ENCODE assay signal across 22 cellular contexts in the genomic region with DNA sequence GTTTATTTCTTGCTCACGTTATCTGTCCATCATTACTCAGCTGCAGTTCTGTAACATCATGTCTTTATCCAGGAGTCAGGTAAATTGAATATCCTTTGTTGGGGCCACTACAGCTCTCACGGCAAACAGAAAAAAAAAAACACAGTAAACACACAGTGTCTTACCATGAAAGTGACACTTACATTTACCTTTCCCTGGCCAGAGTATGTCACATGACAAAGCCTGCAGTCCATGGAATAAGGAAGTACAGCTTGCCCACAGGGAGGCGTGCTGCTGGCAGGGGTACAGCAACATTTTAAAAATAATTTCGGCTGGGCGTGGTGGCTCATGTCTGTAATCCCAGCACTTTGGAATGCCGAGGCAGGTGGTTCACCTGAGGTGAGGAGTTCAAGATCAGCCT.
DNase-seq lines count a peak whose midpoint lies in the region; ATAC-seq, FAIRE-seq and TF ChIP-seq lines count a peak whose summit lies in the region.
"Had no signal": no experiment of that assay in that cellular context is flagged by ENCODE, and none has a peak within 500 bp of the region (broad histone marks: within the 10 kb centered on the region; RNA-seq: fewer than 3 reads in every experiment).

No MANE protein-coding gene starts in this region.

- FAIRE-seq in H1 (lab: Jason Lieb, UNC) = no peak
- FAIRE-seq: GM18507 had no signal

- no peak overlapping the region for H2BK5ac ChIP-seq in H1 (ENCODE audit: low read depth, low read length)

- no peaks in the 10 kb centered on the region for H3K23me2 ChIP-seq in H1 (ENCODE audit: low read depth, low read length)

- peak overlapping the region; percentile 44; the same call in 1 of the 2 replicates for H3K18ac ChIP-seq in H1 (ENCODE audit: extremely low read depth, low read length)

- POLR2A ChIA-PET in H1 (lab: Charles Lee; ENCODE audit: partially characterized antibody) = no interaction called here

- H3K27ac ChIP-seq in HUES48 (ENCODE audit: low read depth, low read length) = no peak overlapping the region
- no peak overlapping the region for H3K27ac ChIP-seq in H1 (ENCODE audit: low read depth, low read length)
- no peak overlapping the region for H3K27ac ChIP-seq in parathyroid adenoma
- H3K27ac ChIP-seq: PC-9, SJSA1 had no signal

- H3K4ac ChIP-seq in H1 (replicated peaks; ENCODE audit: insufficient read length, low read depth, low read length) = peak overlapping the region; percentile 83

- 0 out of 2 replicates have a peak overlapping the region, but pooled peaks have one; percentile 3 for H2AFZ ChIP-seq in H1 (ENCODE audit: low read length)
- H2AFZ ChIP-seq in parathyroid adenoma = peak overlapping the region; percentile 27
- H2AFZ ChIP-seq: PC-9 had no signal

- no peak overlapping the region for H4K5ac ChIP-seq in H1 (ENCODE audit: insufficient read length, low read depth, low read length)

- peak overlapping the region; percentile 7; the same call in 1 of the 2 replicates for H2BK12ac ChIP-seq in H1 (ENCODE audit: low read depth, low read length)

- DNase-seq in NCI-H2029 (lab: John Stamatoyannopoulos, UW) (peak; percentile 2), NCI-H2029 treated with DMSO at 0.1 percent for 48 hours (lab: John Stamatoyannopoulos, UW) (no peak), H1 (ENCODE audit: low read depth in 1 of 2, low spot score in 2 of 2) (no peak), GF-D8 (lab: John Stamatoyannopoulos, UW) (no peak), hippocampal formation (lab: John Stamatoyannopoulos, UW) (no peak)
- DNase-seq: CD4-positive, CD25-positive, alpha-beta regulatory T cell; Karpas-422; NCI-H1048; NCI-H1417; NCI-H1694; NCI-H2171 treated with DMSO at 0.1 percent for 48 hours; NCI-H345; NCI-H524 treated with DMSO at 0.1 percent for 48 hours; PC-9; Right ventricle myocardium superior; T-cell had no signal

- no peak overlapping the region for H2AK5ac ChIP-seq in H1 (ENCODE audit: low read depth, low read length)

- H3K56ac ChIP-seq in H1 (replicated peaks; ENCODE audit: insufficient read length, low read depth, low read length) = no peak overlapping the region

- H2BK120ac ChIP-seq in H1 (replicated peaks; ENCODE audit: low read depth, low read length) = peak overlapping the region; percentile 88

- no peak for ATAC-seq in HG03457 (IDR thresholded peaks at IDR 0.05; ENCODE audit: unreplicated experiment)
- ATAC-seq: T-cell had no signal

- TF ChIP-seq EP300 in H1 (IDR thresholded peaks at IDR 0.05; ENCODE audit: borderline replicate concordance in 1 of 2, low read depth in 2 of 2, low read length in 2 of 2) = no peak

- H2BK15ac ChIP-seq in H1 (ENCODE audit: low read length) = no peak overlapping the region

- H3K79me1 ChIP-seq in H1 (ENCODE audit: low read depth, low read length) = no peaks in the 10 kb centered on the region

- no peaks in the 10 kb centered on the region for H3K36me3 ChIP-seq in HUES48 (ENCODE audit: control insufficient read depth, insufficient read depth, low read length)
- no peaks in the 10 kb centered on the region for H3K36me3 ChIP-seq in H1 (ENCODE audit: control insufficient read depth in 2 of 4, insufficient read depth in 4 of 4, low read length in 3 of 4)
- H3K36me3 ChIP-seq in parathyroid adenoma (ENCODE audit: control insufficient read depth, insufficient read depth, low read length) = no peaks in the 10 kb centered on the region
- H3K36me3 ChIP-seq: HAP-1, SJSA1 had no signal

- peak in 1 of 3 experiments; percentile 4; a peak in 1 of 4 replicates for TF ChIP-seq CTCF in H1 (IDR thresholded peaks at IDR 0.05; ENCODE audit: control extremely low read depth in 1 of 3, insufficient read depth in 1 of 3, low read depth in 1 of 3, low read length in 3 of 3)
- no peak for TF ChIP-seq CTCF in parathyroid adenoma (IDR thresholded peaks at IDR 0.05)

- no peaks in the 10 kb centered on the region for H4K20me1 ChIP-seq in H1 (replicated peaks in 1 of 2; ENCODE audit: control insufficient read depth in 1 of 2, insufficient read depth in 2 of 2, low read length in 2 of 2)

- H3K27me3 ChIP-seq in HUES48 (ENCODE audit: control insufficient read depth, insufficient read depth, low read length) (no peaks in the 10 kb centered on the region), H1 (replicated peaks in 1 of 4; ENCODE audit: control insufficient read depth in 3 of 4, extremely low read depth in 1 of 4, insufficient read depth in 3 of 4, low read length in 3 of 4) (no peaks in the 10 kb centered on the region), parathyroid adenoma (ENCODE audit: control insufficient read depth, insufficient read depth, low read length) (no peaks in the 10 kb centered on the region)
- H3K27me3 ChIP-seq: SJSA1 had no signal

- H3K4me3 ChIP-seq in HUES48 (ENCODE audit: low read depth, low read length) = 0 out of 2 replicates have a peak overlapping the region, but pooled peaks have one; percentile 6
- peak overlapping the region in 1 of 4 experiments; percentile 9; a peak in 1 of 8 replicates for H3K4me3 ChIP-seq in H1 (ENCODE audit: extremely low read depth in 1 of 4, insufficient read depth in 2 of 4, low read depth in 3 of 4, low read length in 4 of 4)
- no peak overlapping the region for H3K4me3 ChIP-seq in parathyroid adenoma (ENCODE audit: low read depth, low read length)
- H3K4me3 ChIP-seq: HAP-1, PC-9, SJSA1 had no signal

- H3K23ac ChIP-seq in H1 (ENCODE audit: insufficient read length) = no peak overlapping the region

- H3K9me3 ChIP-seq in HUES48 (ENCODE audit: control insufficient read depth, insufficient read depth, low read length) (no peaks in the 10 kb centered on the region), H1 (ENCODE audit: insufficient read depth in 2 of 2, low read depth in 1 of 2, low read length in 1 of 2) (peaks cover 0 to 2% of the 10 kb centered on the region in 2 experiments; a peak in 1 of 4 replicates), parathyroid adenoma (ENCODE audit: control insufficient read depth, low read length) (no peaks in the 10 kb centered on the region)
- H3K9me3 ChIP-seq: HAP-1, SJSA1 had no signal

- 81% methylated on average over 6 of the region's 6 CpGs; no CpG with 5 or more reads in 1 of the 2 experiments for WGBS in H1 (ENCODE audit: extremely low coverage in 1 of 2, insufficient coverage in 1 of 2, insufficient read length in 1 of 2, insufficient replicate concordance in 2 of 2, low coverage in 1 of 2, low lambda C conversion rate in 2 of 2, missing lambda C conversion rate in 1 of 2), 2 experiments

- no peak overlapping the region for H3K14ac ChIP-seq in H1 (ENCODE audit: insufficient read length)

- no peak overlapping the region for H4K8ac ChIP-seq in H1 (ENCODE audit: extremely low read depth, insufficient read depth, low read length)

- H3K4me1 ChIP-seq in HUES48 (ENCODE audit: control insufficient read depth, insufficient read depth, low read length) = peaks cover 28% of the 10 kb centered on the region
- H3K4me1 ChIP-seq in H1 (replicated peaks in 1 of 4; ENCODE audit: control insufficient read depth in 3 of 4, insufficient read depth in 4 of 4, low read length in 3 of 4) = peaks cover 2 to 20% (median 15%) of the 10 kb centered on the region in 4 experiments; a peak in 6 of 7 replicates
- peaks cover 5% of the 10 kb centered on the region for H3K4me1 ChIP-seq in parathyroid adenoma
- H3K4me1 ChIP-seq: HAP-1, SJSA1 had no signal

- CTCF ChIA-PET in H1 (lab: Charles Lee; ENCODE audit: partially characterized antibody) = no interaction called here

- no peak overlapping the region for H2BK20ac ChIP-seq in H1 (ENCODE audit: low read length)

- H3K9ac ChIP-seq in HUES48 (ENCODE audit: low read depth, low read length) = no peak overlapping the region
- no peak overlapping the region for H3K9ac ChIP-seq in H1 (replicated peaks in 1 of 4; ENCODE audit: extremely low read depth in 1 of 4, low read depth in 3 of 4, low read length in 3 of 4)
- H3K9ac ChIP-seq in parathyroid adenoma = no peak overlapping the region

- H4K91ac ChIP-seq in H1 (replicated peaks; ENCODE audit: insufficient read length, low read length) = peak overlapping the region; percentile 61

- no peaks in the 10 kb centered on the region for H3K79me2 ChIP-seq in H1 (ENCODE audit: control insufficient read depth in 1 of 2, insufficient read depth in 2 of 2, low read length in 2 of 2)
- no peaks in the 10 kb centered on the region for H3K79me2 ChIP-seq in parathyroid adenoma

- no peak for TF ChIP-seq POLR2A in H1 (IDR thresholded peaks at IDR 0.05; ENCODE audit: control extremely low read depth in 1 of 2, low read depth in 2 of 2, low read length in 2 of 2)

- TF ChIP-seq RAD21 in H1 (IDR thresholded peaks at IDR 0.05 in 1 of 2, conservative IDR thresholded peaks at IDR 0.05 in 1 of 2; ENCODE audit: low read depth in 2 of 2, low read length in 2 of 2) = no peak

- H3K4me2 ChIP-seq in H1 (ENCODE audit: insufficient read depth in 1 of 2, low read depth in 2 of 2, low read length in 2 of 2) (peak overlapping the region in 1 of 2 experiments; percentile 50; a peak in 2 of 4 replicates), parathyroid adenoma (ENCODE audit: low read length) (no peak overlapping the region)
- H3K4me2 ChIP-seq: PC-9 had no signal

TF ChIP-seq in H1, 55 proteins besides CTCF, POLR2A, EP300 and RAD21 (continues in another document):
- no peak for TF ChIP-seq RFX5 (IDR thresholded peaks at IDR 0.05; ENCODE audit: borderline replicate concordance, low read depth, low read length)
- no peak for TF ChIP-seq CHD1 (IDR thresholded peaks at IDR 0.05; ENCODE audit: low read depth, low read length)
- no peak for TF ChIP-seq MAFK (IDR thresholded peaks at IDR 0.05; ENCODE audit: low read depth, low read length)
- TF ChIP-seq SP2 (IDR thresholded peaks at IDR 0.05; ENCODE audit: low read length) = no peak
- TF ChIP-seq KDM1A (IDR thresholded peaks at IDR 0.05; ENCODE audit: borderline replicate concordance, low read length) = no peak
- no peak for TF ChIP-seq CHD2 (IDR thresholded peaks at IDR 0.05; ENCODE audit: low read length)
- no peak for TF ChIP-seq SRF (IDR thresholded peaks at IDR 0.05; ENCODE audit: low read depth, low read length)
- TF ChIP-seq BACH1 (IDR thresholded peaks at IDR 0.05; ENCODE audit: low read length) = no peak
- no peak for TF ChIP-seq RNF2 (IDR thresholded peaks at IDR 0.05; ENCODE audit: borderline replicate concordance, low read depth, low read length, missing control alignments, poor library complexity, severe bottlenecking)
- no peak for TF ChIP-seq JUN (IDR thresholded peaks at IDR 0.05; ENCODE audit: low read depth, low read length)
- no peak for TF ChIP-seq TEAD4 (IDR thresholded peaks at IDR 0.05; ENCODE audit: low read depth, low read length)
- no peak for TF ChIP-seq SUZ12 (IDR thresholded peaks at IDR 0.05; ENCODE audit: low read length)
